16 cellular contexts compared by ENCODE assay signal in the genomic region with DNA sequence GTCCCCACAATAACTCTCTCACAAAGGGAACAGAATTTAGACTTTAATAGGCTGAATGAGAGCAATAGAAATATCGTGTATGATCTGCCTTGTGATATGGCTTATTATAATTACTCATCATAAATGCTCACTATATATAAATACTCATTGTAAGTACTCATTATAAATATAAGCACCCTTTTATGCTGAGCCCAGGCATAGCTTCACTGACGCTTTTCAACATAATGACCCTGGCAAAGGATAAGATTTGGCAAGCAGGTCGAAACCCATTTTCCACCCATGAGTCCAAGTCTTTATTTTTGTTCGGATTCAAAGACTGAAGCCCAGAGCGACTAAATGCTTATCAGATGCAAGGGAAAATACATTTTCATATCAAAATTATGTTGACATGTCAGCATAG.
A peak's percentile ranks its signal among the peaks of the same experiment; 100 is the strongest.
DNase-seq lines count a peak whose midpoint lies in the region; ATAC-seq and TF ChIP-seq lines count a peak whose summit lies in the region.
"Had no signal": no experiment of that assay in that cellular context is flagged by ENCODE, and none has a peak within 500 bp of the region (broad histone marks: within the 10 kb centered on the region; RNA-seq: fewer than 3 reads in every experiment).

No MANE protein-coding gene starts in this region.

- no peak overlapping the region for H3K9ac ChIP-seq in smooth muscle cell (ENCODE audit: low read depth)

- no peak overlapping the region for H3K27ac Mint-ChIP-seq in endothelial cell (ENCODE audit: unreplicated experiment)
- H3K27ac Mint-ChIP-seq: CD4-positive, alpha-beta memory T cell had no signal

- no peak for DNase-seq in PC-9
- DNase-seq in foreskin keratinocyte = no peak
- DNase-seq in smooth muscle cell (lab: John Stamatoyannopoulos, UW; ENCODE audit: unreplicated experiment) = no peak
- no peak for DNase-seq in GM10266 (ENCODE audit: extremely low spot score)
- no peak for DNase-seq in endothelial cell (ENCODE audit: low spot score)
- DNase-seq: BE2C; CD4-positive, alpha-beta memory T cell; COR-L47; DND-41; GDM1 had no signal

- H3K4me2 ChIP-seq in PC-9 (peak overlapping the region; percentile 53), smooth muscle cell (no peak overlapping the region)
- H3K4me2 ChIP-seq: A549 had no signal

- POLR2A ChIA-PET in PC-9 (lab: Charles Lee; ENCODE audit: unreplicated experiment) = interaction anchor here (0.6 kb wide), 1 partner anchor 1232 kb away, joined by 4 read pairs; no protein-coding TSS in a partner anchor

- H3K4me3 ChIP-seq in PC-9 (no peak overlapping the region), smooth muscle cell (no peak overlapping the region)
- H3K4me3 ChIP-seq: A549, HAP-1 had no signal

- BruUV-seq in PC-9 (replicated peaks; lab: Mats Ljungman, UMichigan) = no TSS peak

- 92% methylated on average over 5 of the region's 5 CpGs for WGBS in smooth muscle cell (ENCODE audit: low lambda C conversion rate)

- H3K27me3 Mint-ChIP-seq in endothelial cell (ENCODE audit: unreplicated experiment) = peaks cover 4% of the 10 kb centered on the region
- H3K27me3 Mint-ChIP-seq: CD4-positive, alpha-beta memory T cell had no signal

- no peak overlapping the region for H3K4me3 Mint-ChIP-seq in endothelial cell (ENCODE audit: unreplicated experiment)
- H3K4me3 Mint-ChIP-seq: CD4-positive, alpha-beta memory T cell had no signal

- TF ChIP-seq CTCF in PC-9 (conservative IDR thresholded peaks at IDR 0.05) = no peak
- TF ChIP-seq CTCF in VCaP (conservative IDR thresholded peaks at IDR 0.05) = no peak
- TF ChIP-seq CTCF in foreskin keratinocyte (conservative IDR thresholded peaks at IDR 0.05) = no peak
- TF ChIP-seq CTCF in smooth muscle cell (IDR thresholded peaks at IDR 0.05; ENCODE audit: borderline replicate concordance, insufficient read depth, poor library complexity, severe bottlenecking) = no peak
- no peak for TF ChIP-seq CTCF in GM10266 (IDR thresholded peaks at IDR 0.05; ENCODE audit: control insufficient read depth, insufficient read depth, low read depth, missing control alignments)
- no peak for TF ChIP-seq CTCF in endothelial cell (IDR thresholded peaks at IDR 0.05; ENCODE audit: unreplicated experiment)

- H2AFZ ChIP-seq in PC-9 (no peak overlapping the region; the same call in 1 of the 2 replicates), smooth muscle cell (ENCODE audit: low read depth) (no peak overlapping the region)

- peak overlapping the region; percentile 57 for H3K27ac ChIP-seq in PC-9
- peak overlapping the region; percentile 19; the same call in 1 of the 2 replicates for H3K27ac ChIP-seq in VCaP
- H3K27ac ChIP-seq in foreskin keratinocyte = peak overlapping the region; percentile 34
- H3K27ac ChIP-seq in smooth muscle cell (ENCODE audit: low read depth) = peak overlapping the region; percentile 6
- H3K27ac ChIP-seq: A549, C4-2B had no signal

- no peaks in the 10 kb centered on the region for H3K27me3 ChIP-seq in PC-9 (ENCODE audit: insufficient read depth, low read depth)
- no peaks in the 10 kb centered on the region for H3K27me3 ChIP-seq in foreskin keratinocyte
- no peaks in the 10 kb centered on the region for H3K27me3 ChIP-seq in smooth muscle cell (ENCODE audit: low read depth)
- H3K27me3 ChIP-seq: BE2C had no signal

- H4K20me1 ChIP-seq in PC-9 (ENCODE audit: insufficient read depth) = no peaks in the 10 kb centered on the region
- H4K20me1 ChIP-seq in smooth muscle cell (ENCODE audit: low read depth) = no peaks in the 10 kb centered on the region

- H3K79me2 ChIP-seq in PC-9 (ENCODE audit: low read depth) (no peaks in the 10 kb centered on the region), smooth muscle cell (ENCODE audit: low read depth) (no peaks in the 10 kb centered on the region)

- H3K9me3 Mint-ChIP-seq in endothelial cell (ENCODE audit: unreplicated experiment) = peaks cover 5% of the 10 kb centered on the region

- H3K36me3 ChIP-seq in PC-9 (ENCODE audit: low read depth) = no peaks in the 10 kb centered on the region
- H3K36me3 ChIP-seq in smooth muscle cell (ENCODE audit: low read depth) = no peaks in the 10 kb centered on the region
- H3K36me3 ChIP-seq: BE2C, HAP-1 had no signal

- peaks cover 4% of the 10 kb centered on the region for H3K36me3 Mint-ChIP-seq in endothelial cell (ENCODE audit: low read depth, unreplicated experiment)
- H3K36me3 Mint-ChIP-seq: CD4-positive, alpha-beta memory T cell had no signal

- H3K4me1 Mint-ChIP-seq in endothelial cell (ENCODE audit: unreplicated experiment) = peaks cover 5% of the 10 kb centered on the region
- H3K4me1 Mint-ChIP-seq: CD4-positive, alpha-beta memory T cell had no signal

- H3F3A ChIP-seq in PC-9 (ENCODE audit: insufficient read depth, low read depth) (peaks cover 14% of the 10 kb centered on the region), smooth muscle cell (ENCODE audit: low read depth) (no peaks in the 10 kb centered on the region)

- ATAC-seq in foreskin keratinocyte (no peak), HG02571 (IDR thresholded peaks at IDR 0.05; ENCODE audit: unreplicated experiment) (no peak)
- ATAC-seq: A549, HepG2 had no signal

- H3K9me3 ChIP-seq in PC-9 (ENCODE audit: insufficient read depth, low read depth) (no peaks in the 10 kb centered on the region), smooth muscle cell (replicated peaks; ENCODE audit: low read depth) (no peaks in the 10 kb centered on the region)
- H3K9me3 ChIP-seq: BE2C, HAP-1 had no signal

- H3K9me2 ChIP-seq in PC-9 (ENCODE audit: insufficient read depth) = no peaks in the 10 kb centered on the region

- peaks cover 15% of the 10 kb centered on the region for H3K4me1 ChIP-seq in PC-9 (replicated peaks; ENCODE audit: insufficient read depth)
- H3K4me1 ChIP-seq in foreskin keratinocyte = peaks cover 9% of the 10 kb centered on the region
- peaks cover 4% of the 10 kb centered on the region for H3K4me1 ChIP-seq in smooth muscle cell (ENCODE audit: low read depth)
- H3K4me1 ChIP-seq: A549, BE2C, HAP-1 had no signal

- intact Hi-C loops in PC-9 (cut with micrococcal nuclease; ENCODE audit: unreplicated experiment) = no loop called here

- CTCF ChIA-PET in PC-9 (lab: Charles Lee) = interaction anchor here (0.6 kb wide), 1 partner anchor 47 kb away, joined by 6 read pairs; no protein-coding TSS in a partner anchor

Comparison
In these comparisons a context has a peak if more than half of its experiments do, and no peak if none do; other contexts are left out.
1. H3K27ac ChIP-seq: peak in every context shown above with its lines; median percentile 57 in PC-9; 34 in foreskin keratinocyte; 19 in VCaP; 6 in smooth muscle cell.